In genomic region chr17:31524926-31525800, GRCh38 we compare ENCODE assay signal across 8 cellular contexts.
DNase-seq lines count a peak whose midpoint lies in the region; ATAC-seq and TF ChIP-seq lines count a peak whose summit lies in the region.

No MANE protein-coding gene starts in this region.

- 0 out of 4 replicates have a peak overlapping the region, but pooled peaks of 1 of the 2 experiments have one; percentile 18 for H3K27ac ChIP-seq in SK-N-SH (ENCODE audit: low read depth in 2 of 2, low read length in 1 of 2)
- H3K27ac ChIP-seq in parathyroid adenoma: no peak overlapping the region
- no peak overlapping the region for H3K27ac ChIP-seq in tibial nerve

- H3K9me3 ChIP-seq in SK-N-SH: no peaks in the 10 kb centered on the region
- H3K9me3 ChIP-seq in parathyroid adenoma (ENCODE audit: control insufficient read depth, low read length): no peaks in the 10 kb centered on the region
- H3K9me3 ChIP-seq in tibial nerve: peaks cover 0 to 6% (median 0%) of the 10 kb centered on the region in 4 donors

- POLR2A ChIA-PET in SK-N-SH (lab: Yijun Ruan, JAX): no interaction called here

- H2AFZ ChIP-seq in SK-N-SH (ENCODE audit: low read depth) (no peak overlapping the region), parathyroid adenoma (no peak overlapping the region)

- peak; percentile 89 for TF ChIP-seq CTCF in SK-N-SH (IDR thresholded peaks at IDR 0.05)
- TF ChIP-seq CTCF in parathyroid adenoma (IDR thresholded peaks at IDR 0.05): peak; percentile 81
- peak; percentile 70 to 93 (median 91) for TF ChIP-seq CTCF in tibial nerve (IDR thresholded peaks at IDR 0.05)

- TF ChIP-seq RAD21 in Ishikawa (IDR thresholded peaks at IDR 0.05; ENCODE audit: low read depth) (peak; percentile 96), SK-N-SH (IDR thresholded peaks at IDR 0.05; ENCODE audit: low read length) (peak; percentile 93)

- no peak overlapping the region; a peak in 1 of 4 replicates for H3K4me3 ChIP-seq in SK-N-SH (ENCODE audit: low read depth in 2 of 2, low read length in 1 of 2)
- no peak overlapping the region for H3K4me3 ChIP-seq in parathyroid adenoma (ENCODE audit: low read depth, low read length)
- H3K4me3 ChIP-seq in tibial nerve: no peak overlapping the region

- H3K9ac ChIP-seq in SK-N-SH (no peak overlapping the region), parathyroid adenoma (no peak overlapping the region)

- CTCF ChIA-PET in SK-N-SH (lab: Yijun Ruan, JAX): interaction anchor here (0.6 to 12.9 kb wide), 34 partner anchors 9 to 1021 kb away, joined by 3 to 137 read pairs (median 4); partner anchors contain the start of gene RAB11FIP4

- TF ChIP-seq EP300 in Ishikawa (IDR thresholded peaks at IDR 0.05; ENCODE audit: borderline replicate concordance) (no peak), SK-N-SH (IDR thresholded peaks at IDR 0.05; ENCODE audit: borderline replicate concordance in 1 of 2, low read depth in 1 of 2, low read length in 1 of 2) (no peak), tibial nerve (IDR thresholded peaks at IDR 0.05) (no peak)

- H3K4me2 ChIP-seq in SK-N-SH: no peak overlapping the region
- H3K4me2 ChIP-seq in parathyroid adenoma (ENCODE audit: low read length): no peak overlapping the region

- no peaks in the 10 kb centered on the region for H4K20me1 ChIP-seq in SK-N-SH (ENCODE audit: insufficient read depth)

- H3F3A ChIP-seq in SK-N-SH (replicated peaks; ENCODE audit: insufficient read depth): peaks cover 7% of the 10 kb centered on the region

- TF ChIP-seq POLR2A in tibial nerve (IDR thresholded peaks at IDR 0.05): no peak

- WGBS in SK-N-SH (ENCODE audit: low lambda C conversion rate): 73% methylated on average over 20 of the region's 31 CpGs
- WGBS in tibial nerve, 2 donors: 65 to 67% methylated on average over 28 to 31 of the region's 31 CpGs

- no peaks in the 10 kb centered on the region for H3K9me2 ChIP-seq in SK-N-SH

- H3K36me3 ChIP-seq in SK-N-SH (replicated peaks in 1 of 2; ENCODE audit: control insufficient read depth in 1 of 2, insufficient read depth in 2 of 2, low read length in 1 of 2): no peaks in the 10 kb centered on the region
- H3K36me3 ChIP-seq in parathyroid adenoma (ENCODE audit: control insufficient read depth, insufficient read depth, low read length): no peaks in the 10 kb centered on the region
- peaks cover 0 to 46% (median 0%) of the 10 kb centered on the region in 3 donors for H3K36me3 ChIP-seq in tibial nerve

- peaks cover 3 to 12% of the 10 kb centered on the region in 2 experiments; a peak in 1 of 4 replicates for H3K4me1 ChIP-seq in SK-N-SH (ENCODE audit: control insufficient read depth in 1 of 2, insufficient read depth in 2 of 2, low read depth in 1 of 2, low read length in 1 of 2)
- no peaks in the 10 kb centered on the region for H3K4me1 ChIP-seq in parathyroid adenoma
- peaks cover 0 to 8% (median 0%) of the 10 kb centered on the region in 4 donors for H3K4me1 ChIP-seq in tibial nerve

- no peaks in the 10 kb centered on the region for H3K79me2 ChIP-seq in SK-N-SH (ENCODE audit: insufficient read depth)
- H3K79me2 ChIP-seq in parathyroid adenoma: no peaks in the 10 kb centered on the region

- DNase-seq in GM04503 (ENCODE audit: low read depth): peak; percentile 72
- DNase-seq in SK-N-SH: peak; percentile 91
- peak; percentile 88 to 97 (median 90) for DNase-seq in activated naive CD4-positive, alpha-beta T cell (lab: John Stamatoyannopoulos, UW)
- peak; percentile 89 for DNase-seq in germinal center (ENCODE audit: low spot score)
- DNase-seq in tibial nerve (ENCODE audit: low spot score in 2 of 2): peak; percentile 79 to 94

- no peaks in the 10 kb centered on the region for H3K27me3 ChIP-seq in SK-N-SH (ENCODE audit: insufficient read depth)
- no peaks in the 10 kb centered on the region for H3K27me3 ChIP-seq in parathyroid adenoma (ENCODE audit: control insufficient read depth, insufficient read depth, low read length)
- no peaks in the 10 kb centered on the region for H3K27me3 ChIP-seq in tibial nerve

- ATAC-seq in GM19324 (IDR thresholded peaks at IDR 0.05; ENCODE audit: low FRiP score, unreplicated experiment): no peak

TF ChIP-seq in Ishikawa, 13 proteins besides CTCF, POLR2A, EP300 and RAD21:
- TF ChIP-seq YY1 (IDR thresholded peaks at IDR 0.05; ENCODE audit: low read depth) (no peak), TEAD4 (IDR thresholded peaks at IDR 0.05) (peak; percentile 38; the same call in 1 of the 2 replicates)

TF ChIP-seq in SK-N-SH, 30 proteins besides CTCF, POLR2A, EP300 and RAD21:
- no peak for TF ChIP-seq TCF12 (IDR thresholded peaks at IDR 0.05)
- TF ChIP-seq FOXM1 (IDR thresholded peaks at IDR 0.05; ENCODE audit: low read depth): no peak
- TF ChIP-seq MAX (IDR thresholded peaks at IDR 0.05; ENCODE audit: low read depth): peak; percentile 70; the same call in 1 of the 2 replicates
- no peak for TF ChIP-seq YY1 (IDR thresholded peaks at IDR 0.05; ENCODE audit: low read depth)
- TF ChIP-seq SMC3 (IDR thresholded peaks at IDR 0.05; ENCODE audit: low read depth, low read length): peak; percentile 88
- peak; percentile 60; the same call in 1 of the 2 replicates for TF ChIP-seq MXI1 (IDR thresholded peaks at IDR 0.05; ENCODE audit: low read depth, low read length)
- 0 out of 2 replicates have a peak, but pooled peaks have one; percentile 8 for TF ChIP-seq NRF1 (IDR thresholded peaks at IDR 0.05; ENCODE audit: low read depth, low read length)
TF ChIP-seq in SK-N-SH: peak in this region for 4.
